ENCODE assay signal across 28 cellular contexts in genomic region chr7:98970805-98971204, GRCh38.
"Had no signal": no experiment of that assay in that cellular context is flagged by ENCODE, and none has a peak within 500 bp of the region (broad histone marks: within the 10 kb centered on the region; RNA-seq: fewer than 3 reads in every experiment).

No MANE protein-coding gene starts in this region.

- H3K4me3 ChIP-seq: coronary artery, dorsolateral prefrontal cortex, esophagus squamous epithelium, gastrocnemius medialis, heart right ventricle, left lung, lower lobe of right lung, mucosa of descending colon had no signal

- FAIRE-seq: colon, islet of Langerhans, keratinocyte had no signal

- H3K27me3 ChIP-seq: dorsolateral prefrontal cortex, esophagus squamous epithelium, gastrocnemius medialis, heart right ventricle, left lung had no signal

- DNase-seq: dermis blood vessel endothelial cell; dorsolateral prefrontal cortex; effector CD4-positive, alpha-beta T cell; effector memory CD4-positive, alpha-beta T cell; erythroblast; esophagus squamous epithelium; foreskin fibroblast; foreskin melanocyte; gastrocnemius medialis; glutamatergic neuron; head of caudate nucleus; heart right ventricle; hippocampal formation; left cardiac atrium; left lung; left ventricle myocardium superior; lower lobe of right lung; mesendoderm; mucosa of descending colon; naive B cell had no signal

- H3K27ac Mint-ChIP-seq: memory B cell, mesothelial cell of epicardium had no signal

- H3K4me3 Mint-ChIP-seq: memory B cell, mesothelial cell of epicardium had no signal

- H3K9me3 Mint-ChIP-seq: memory B cell, mesothelial cell of epicardium, naive B cell had no signal

- H3K4me1 Mint-ChIP-seq: mesothelial cell of epicardium had no signal

- H3K9me3 ChIP-seq: esophagus squamous epithelium, gastrocnemius medialis, heart right ventricle, left lung, lower lobe of right lung, mucosa of descending colon had no signal

- H3K4me1 ChIP-seq: left lung, lower lobe of right lung had no signal

- ATAC-seq: esophagus mucosa, gastrocnemius medialis, heart right ventricle, left cardiac atrium, left lung, left ventricle myocardium superior, lower lobe of right lung, mucosa of descending colon had no signal

- H3K27ac ChIP-seq: coronary artery, dorsolateral prefrontal cortex, epithelial cell of prostate, esophagus squamous epithelium, gastrocnemius medialis, heart right ventricle, left lung, lower lobe of right lung had no signal

- H3K27me3 Mint-ChIP-seq: memory B cell, naive B cell had no signal
